ENCODE assay signal across 8 cellular contexts in the genomic region with DNA sequence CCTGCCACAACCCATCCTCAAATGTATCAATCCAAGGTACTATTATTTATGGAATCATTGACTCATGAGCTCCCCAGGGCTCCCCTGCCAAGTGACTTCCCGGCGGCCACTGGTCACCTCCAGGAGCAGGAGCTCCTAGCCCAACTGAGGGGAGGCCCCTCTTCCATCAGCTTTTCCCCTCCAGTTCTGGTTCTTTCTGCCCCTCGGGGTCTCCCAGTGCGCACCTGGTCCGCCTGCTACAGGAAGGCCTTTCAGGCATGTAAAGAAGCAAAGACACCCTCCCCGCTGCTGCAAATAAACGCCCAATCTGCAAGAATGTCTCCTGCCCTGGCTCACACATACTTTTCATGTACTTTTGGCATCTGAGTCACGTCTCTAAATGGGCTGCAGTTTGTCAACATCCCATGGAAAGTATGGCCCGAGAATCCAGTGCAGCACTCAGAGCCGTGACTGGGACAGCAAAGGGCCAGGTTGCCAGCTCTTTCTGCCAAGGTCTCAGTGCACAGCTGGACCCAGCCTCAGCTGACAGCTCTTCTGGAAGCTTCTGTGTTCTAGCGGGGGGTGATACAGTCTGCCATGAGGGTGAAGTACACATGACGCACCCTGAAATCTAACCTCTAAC. TPM values are rescaled to one million over a fixed set of nuclear protein-coding genes. Genes with fewer than 3 reads are reported as not detected.
DNase-seq lines count a peak whose midpoint lies in the region; ATAC-seq and TF ChIP-seq lines count a peak whose summit lies in the region.

No MANE protein-coding gene starts in this region.

- H3K36me3 Mint-ChIP-seq in nephron progenitor cell (ENCODE audit: low read depth) = no peaks in the 10 kb centered on the region

- H3K4me2 ChIP-seq in fibroblast of lung (ENCODE audit: extremely low read depth, insufficient read depth, low read length) = peak overlapping the region; percentile 62

- H3K4me1 ChIP-seq in fibroblast of lung (ENCODE audit: control insufficient read depth, extremely low read depth, insufficient read depth, low read length) (peaks cover 16% of the 10 kb centered on the region), suprapubic skin (peaks cover 28% of the 10 kb centered on the region)

- H3K4me3 ChIP-seq in fibroblast of lung (replicated peaks in 1 of 4; ENCODE audit: control extremely low read depth in 1 of 4, insufficient read depth in 1 of 4, low read depth in 3 of 4, low read length in 4 of 4) (no peak overlapping the region), suprapubic skin (no peak overlapping the region)

- TF ChIP-seq CTCF in RWPE1 (conservative IDR thresholded peaks at IDR 0.05; ENCODE audit: low read depth) (no peak), fibroblast of lung (conservative IDR thresholded peaks at IDR 0.05 in 1 of 2, IDR thresholded peaks at IDR 0.05 in 1 of 2; ENCODE audit: low read depth in 1 of 2, low read length in 2 of 2) (no peak), suprapubic skin (IDR thresholded peaks at IDR 0.05) (no peak), nephron progenitor cell (IDR thresholded peaks at IDR 0.05) (no peak)

- no peaks in the 10 kb centered on the region for H4K20me1 ChIP-seq in fibroblast of lung (ENCODE audit: control insufficient read depth, extremely low read depth, insufficient read depth, low read length)

- H3K4me3 Mint-ChIP-seq in nephron progenitor cell = no peak overlapping the region

- no peaks in the 10 kb centered on the region for H3K9me3 Mint-ChIP-seq in nephron progenitor cell

- ATAC-seq in GM21526 (IDR thresholded peaks at IDR 0.05; ENCODE audit: low FRiP score, unreplicated experiment) = no peak

- DNase-seq in RWPE1 (ENCODE audit: low spot score) (no peak), fibroblast of lung (ENCODE audit: low read depth in 2 of 2) (peak; percentile 80 to 88), mesenteric fat pad (ENCODE audit: low spot score) (peak; percentile 89), suprapubic skin (ENCODE audit: low spot score in 2 of 2) (no peak), nephron progenitor cell (no peak), NCI-H2171 (lab: John Stamatoyannopoulos, UW) (no peak), DMS153 (lab: John Stamatoyannopoulos, UW) (no peak)

- H3K36me3 ChIP-seq in fibroblast of lung (ENCODE audit: control insufficient read depth, insufficient read depth, low read length) (no peaks in the 10 kb centered on the region), suprapubic skin (no peaks in the 10 kb centered on the region)

- H3K27ac ChIP-seq in RWPE1 (peak overlapping the region; percentile 69), fibroblast of lung (ENCODE audit: insufficient read depth, low read length) (peak overlapping the region; percentile 69), suprapubic skin (peak overlapping the region; percentile 30)

- H3K27me3 ChIP-seq in fibroblast of lung (ENCODE audit: control insufficient read depth, insufficient read depth, low read length) (no peaks in the 10 kb centered on the region), suprapubic skin (no peaks in the 10 kb centered on the region)

- H2AFZ ChIP-seq in fibroblast of lung (ENCODE audit: low read length) = no peak overlapping the region

- H3K27ac Mint-ChIP-seq in nephron progenitor cell = no peak overlapping the region

- peaks cover 7% of the 10 kb centered on the region for H3K27me3 Mint-ChIP-seq in nephron progenitor cell (ENCODE audit: low read depth, poor library complexity)

- H3K9me3 ChIP-seq in fibroblast of lung (ENCODE audit: control insufficient read depth, insufficient read depth, low read depth, low read length) (no peaks in the 10 kb centered on the region), suprapubic skin (no peaks in the 10 kb centered on the region)

- H3K4me1 Mint-ChIP-seq in nephron progenitor cell = peaks cover 24% of the 10 kb centered on the region

- H3K9ac ChIP-seq in fibroblast of lung (ENCODE audit: insufficient read depth, low read length) = no peak overlapping the region

- WGBS in suprapubic skin = 62% methylated on average over 12 of the region's 12 CpGs

- CTCF ChIA-PET in RWPE1 (lab: Yijun Ruan, JAX) = no interaction called here

- TF ChIP-seq EP300 in suprapubic skin (IDR thresholded peaks at IDR 0.05) = no peak

- TF ChIP-seq POLR2A in suprapubic skin (IDR thresholded peaks at IDR 0.05) = no peak

- POLR2A ChIA-PET in RWPE1 (lab: Yijun Ruan, JAX; ENCODE audit: low non-redundant PET) = no interaction called here

- no peaks in the 10 kb centered on the region for H3K79me2 ChIP-seq in fibroblast of lung (ENCODE audit: control insufficient read depth, insufficient read depth, low read length)

RNA-seq across cellular contexts. Expression of a gene that starts 41.4 kb away (rescaled TPM):
- total RNA-seq in fibroblast of lung (4.9 and 7.9 TPM in 2 replicates), mesenteric fat pad (23.6 TPM), suprapubic skin (10 to 100 TPM; 17.1 to 30.8 (median 20.7) TPM)
- 4.2 and 7.1 TPM in 2 replicates for polyA plus RNA-seq in fibroblast of lung
- polyA plus RNA-seq in fibroblast of lung (2012) = 6.0 and 9.4 TPM in 2 replicates
- 6.0 and 9.9 TPM in 2 replicates for polyA minus RNA-seq in fibroblast of lung (ENCODE audit: low replicate concordance)

Comparison
In these comparisons a context has a peak if more than half of its experiments do, and no peak if none do; other contexts are left out.
1. DNase-seq: peak in fibroblast of lung (2 of 2) and mesenteric fat pad (single experiment); none in RWPE1 (single experiment), suprapubic skin (0 of 2), nephron progenitor cell (single experiment), NCI-H2171 (single experiment) and DMS153 (single experiment).
2. Peak in every context shown above with its lines, with median percentiles within 50 percentile points of each other: H3K27ac ChIP-seq.